ENCODE assay signal across 15 cellular contexts in the genomic region with DNA sequence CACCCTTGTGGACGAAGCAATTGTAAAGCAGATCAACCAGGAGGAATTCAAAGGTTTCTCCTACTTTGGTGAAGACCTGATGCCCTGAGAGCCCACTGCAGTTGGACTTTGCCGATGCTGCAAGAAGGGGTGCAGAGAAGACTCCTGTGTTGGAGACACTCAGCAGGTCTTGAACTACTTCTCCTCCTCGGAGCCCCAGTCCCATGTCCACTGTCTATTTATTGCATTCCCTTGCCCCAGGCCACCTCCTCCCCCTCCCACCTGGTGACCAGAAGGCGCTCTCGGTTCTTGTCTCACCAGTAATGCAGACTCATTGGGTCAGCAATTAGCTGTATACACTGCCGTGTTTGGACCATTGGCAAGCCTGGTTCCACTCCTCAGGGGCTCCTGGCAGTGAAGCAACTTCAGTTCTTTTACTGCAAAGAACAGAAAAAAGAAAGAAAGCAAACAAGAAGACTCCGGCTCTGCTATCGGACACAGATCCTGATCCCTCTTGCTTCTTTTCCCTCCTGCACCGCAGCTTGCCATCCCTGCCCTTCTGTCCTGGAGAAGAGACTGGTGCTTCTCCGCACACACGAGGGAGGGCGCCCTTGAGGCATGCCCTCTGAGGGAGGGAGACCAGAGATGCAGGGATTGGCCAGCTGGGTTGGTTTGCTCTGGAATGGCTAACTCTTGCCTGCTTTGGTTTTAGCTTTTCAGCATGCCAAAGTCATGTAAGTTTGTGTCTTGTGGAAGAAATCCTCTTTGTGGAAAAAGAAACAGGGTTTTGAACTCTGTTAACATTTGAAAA.
DNase-seq lines count a peak whose midpoint lies in the region; FAIRE-seq and TF ChIP-seq lines count a peak whose summit lies in the region.
"Had no signal": no experiment of that assay in that cellular context is flagged by ENCODE, and none has a peak within 500 bp of the region (broad histone marks: within the 10 kb centered on the region; RNA-seq: fewer than 3 reads in every experiment).

No MANE protein-coding gene starts in this region.

- no peak overlapping the region for H3K4me2 ChIP-seq in mesendoderm (ENCODE audit: low read length)

- no peak overlapping the region for H2BK15ac ChIP-seq in mesendoderm (replicated peaks; ENCODE audit: low read depth)

- H3K9ac ChIP-seq in mesendoderm (ENCODE audit: low read length), result no peak overlapping the region

- POLR2A ChIA-PET in GM10248 (lab: Yijun Ruan, JAX), result no interaction called here

- intact Hi-C loops in prostate gland (cut with DNase I), result no loop called here
- intact Hi-C loops in dorsolateral prefrontal cortex (cut with DNase I), result no loop called here

- TF ChIP-seq CTCF in GM10248 (IDR thresholded peaks at IDR 0.05; ENCODE audit: control extremely low read depth, extremely low read depth, low read depth, missing control alignments) (peak; percentile 3), HFF-Myc (IDR thresholded peaks at IDR 0.05; ENCODE audit: low read depth, low read length, missing control alignments) (peak; percentile 8), bronchial epithelial cell (IDR thresholded peaks at IDR 0.05; ENCODE audit: insufficient read depth, low read length, severe bottlenecking) (peak; percentile 16), prostate gland (IDR thresholded peaks at IDR 0.05) (no peak), dorsolateral prefrontal cortex (IDR thresholded peaks at IDR 0.05 in 54 of 56, conservative IDR thresholded peaks at IDR 0.05 in 2 of 56; ENCODE audit: low read depth in 1 of 56, partially characterized antibody in 56 of 56) (peak in 1 of 56 donors; percentile 7)

- H3K27me3 ChIP-seq in bronchial epithelial cell (ENCODE audit: control insufficient read depth, insufficient read depth, low read length), result no peaks in the 10 kb centered on the region
- H3K27me3 ChIP-seq in mesendoderm (ENCODE audit: insufficient read depth, low read length, poor library complexity), result no peaks in the 10 kb centered on the region
- no peaks in the 10 kb centered on the region for H3K27me3 ChIP-seq in prostate gland (replicated peaks; ENCODE audit: insufficient read depth)
- no peaks in the 10 kb centered on the region for H3K27me3 ChIP-seq in dorsolateral prefrontal cortex
- H3K27me3 ChIP-seq: SJSA1 had no signal

- H3K4ac ChIP-seq in mesendoderm (ENCODE audit: low read depth, low read length), result no peak overlapping the region

- H3K56ac ChIP-seq in mesendoderm (ENCODE audit: low read length), result no peak overlapping the region

- TF ChIP-seq POLR2A in prostate gland (IDR thresholded peaks at IDR 0.05), result no peak

- no peaks in the 10 kb centered on the region for H3K9me3 ChIP-seq in prostate gland
- H3K9me3 ChIP-seq: SJSA1 had no signal

- no peak overlapping the region for H2AK5ac ChIP-seq in mesendoderm (ENCODE audit: low read length)

- H2BK120ac ChIP-seq in mesendoderm (ENCODE audit: low read depth, low read length), result no peak overlapping the region

- no peak overlapping the region for H2BK5ac ChIP-seq in mesendoderm (ENCODE audit: low read length)

- H3K79me1 ChIP-seq in mesendoderm (ENCODE audit: low read length), result no peaks in the 10 kb centered on the region

- no peak overlapping the region for H4K8ac ChIP-seq in mesendoderm (ENCODE audit: low read depth, low read length)

- no peak overlapping the region for H4K5ac ChIP-seq in mesendoderm (ENCODE audit: low read length)

- CTCF ChIA-PET in GM10248 (lab: Yijun Ruan, JAX), result interaction anchor here (0.9 to 1.2 kb wide), 2 partner anchors 9 to 21 kb away, joined by 3 to 4 read pairs; no protein-coding TSS in a partner anchor

- no peak overlapping the region for H3K4me3 ChIP-seq in HFF-Myc (replicated peaks; ENCODE audit: low read depth, low read length)
- no peak overlapping the region for H3K4me3 ChIP-seq in bronchial epithelial cell (ENCODE audit: low read depth, low read length)
- H3K4me3 ChIP-seq in mesendoderm (ENCODE audit: low read length), result no peak overlapping the region
- H3K4me3 ChIP-seq in prostate gland, result no peak overlapping the region
- no peak overlapping the region for H3K4me3 ChIP-seq in dorsolateral prefrontal cortex
- H3K4me3 ChIP-seq: SJSA1, skin epidermis had no signal

- H3K18ac ChIP-seq in mesendoderm (ENCODE audit: low read length), result no peak overlapping the region

- DNase-seq in GM10248 (ENCODE audit: extremely low spot score) (no peak), HFF-Myc (ENCODE audit: extremely low read depth, low read depth) (no peak), bronchial epithelial cell (ENCODE audit: low read depth) (no peak), mesendoderm (peak; percentile 40), COLO668 (lab: John Stamatoyannopoulos, UW; ENCODE audit: unreplicated experiment) (no peak), prostate gland (ENCODE audit: low spot score) (no peak), dorsolateral prefrontal cortex (no peak), midbrain (lab: John Stamatoyannopoulos, UW) (no peak)
- DNase-seq: activated CD4-positive, CD25-positive, alpha-beta regulatory T cell; activated T-cell treated with anti-CD3 and anti-CD28 coated beads, Interleukin-2, amount 50 U/mL, for 72 hours; amygdala; glutamatergic neuron; NCI-H2081 had no signal

- no peaks in the 10 kb centered on the region for H3K79me2 ChIP-seq in mesendoderm (ENCODE audit: control insufficient read depth, insufficient read depth, low read length)

- WGBS in mesendoderm (ENCODE audit: extremely low coverage, insufficient coverage, low lambda C conversion rate), result no CpG with 5 or more reads among the region's 12 CpGs
- WGBS in prostate gland, result 85% methylated on average over 12 of the region's 12 CpGs

- H3K27ac ChIP-seq in mesendoderm (ENCODE audit: low read depth, low read length) (no peak overlapping the region), prostate gland (no peak overlapping the region), dorsolateral prefrontal cortex (no peak overlapping the region)
- H3K27ac ChIP-seq: SJSA1 had no signal

- no peak for FAIRE-seq in bronchial epithelial cell (lab: Jason Lieb, UNC)

- no peaks in the 10 kb centered on the region for H3K4me1 ChIP-seq in mesendoderm (ENCODE audit: control insufficient read depth, low read depth, low read length)
- H3K4me1 ChIP-seq in prostate gland (replicated peaks), result no peaks in the 10 kb centered on the region

- H3K23ac ChIP-seq in mesendoderm (ENCODE audit: low read length), result no peak overlapping the region

- H3K36me3 ChIP-seq in bronchial epithelial cell (ENCODE audit: control insufficient read depth, insufficient read depth, low read length), result peaks cover 1% of the 10 kb centered on the region
- H3K36me3 ChIP-seq in mesendoderm (ENCODE audit: control insufficient read depth, insufficient read depth, low read length), result no peaks in the 10 kb centered on the region
- no peaks in the 10 kb centered on the region for H3K36me3 ChIP-seq in prostate gland

Comparison
In these comparisons a context has a peak if more than half of its experiments do, and no peak if none do; other contexts are left out.
1. CTCF ChIP-seq: peak in GM10248 (single experiment), HFF-Myc (single experiment) and bronchial epithelial cell (single experiment); none in prostate gland (0 of 4).